Comparison of ENCODE assay signal across 9 cellular contexts in genomic region chr12:47725893-47726292, GRCh38. TPM values are rescaled to one million over a fixed set of nuclear protein-coding genes. Genes with fewer than 3 reads are reported as not detected.
DNase-seq lines count a peak whose midpoint lies in the region; ATAC-seq lines count a peak whose summit lies in the region.
"Had no signal": no experiment of that assay in that cellular context is flagged by ENCODE, and none has a peak within 500 bp of the region (broad histone marks: within the 10 kb centered on the region; RNA-seq: fewer than 3 reads in every experiment).

No MANE protein-coding gene starts in this region.

- H2AK5ac ChIP-seq in mesendoderm (ENCODE audit: low read length) = no peak overlapping the region

- no peak overlapping the region for H2BK5ac ChIP-seq in mesendoderm (ENCODE audit: low read length)

- intact Hi-C loops in Right ventricle myocardium superior (cut with DNase I) = no loop called here

- H3K18ac ChIP-seq in mesendoderm (ENCODE audit: low read length) = no peak overlapping the region

- H3K4me2 ChIP-seq in mesendoderm (ENCODE audit: low read length) = no peak overlapping the region

- no peak overlapping the region for H3K23ac ChIP-seq in mesendoderm (ENCODE audit: low read length)

- no peak overlapping the region for H4K5ac ChIP-seq in mesendoderm (ENCODE audit: low read length)

- no peak overlapping the region for H4K8ac ChIP-seq in mesendoderm (ENCODE audit: low read depth, low read length)

- no peaks in the 10 kb centered on the region for H3K79me1 ChIP-seq in mesendoderm (ENCODE audit: low read length)

- peak; percentile 86 for ATAC-seq in GM18502 (IDR thresholded peaks at IDR 0.05; ENCODE audit: poor library complexity, unreplicated experiment)
- peak; percentile 77 for ATAC-seq in GM21737 (IDR thresholded peaks at IDR 0.05; ENCODE audit: unreplicated experiment)
- ATAC-seq in Right ventricle myocardium superior (ENCODE audit: poor library complexity) = no peak

- H3K27ac ChIP-seq in mesendoderm (ENCODE audit: low read depth, low read length) = no peak overlapping the region

- H2BK120ac ChIP-seq in mesendoderm (ENCODE audit: low read depth, low read length) = no peak overlapping the region

- H3K27me3 ChIP-seq in mesendoderm (ENCODE audit: insufficient read depth, low read length, poor library complexity) = no peaks in the 10 kb centered on the region

- H3K56ac ChIP-seq in mesendoderm (ENCODE audit: low read length) = no peak overlapping the region

- no peaks in the 10 kb centered on the region for H3K36me3 ChIP-seq in mesendoderm (ENCODE audit: control insufficient read depth, insufficient read depth, low read length)

- H3K4me3 ChIP-seq in mesendoderm (ENCODE audit: low read length) = no peak overlapping the region

- H3K4me1 ChIP-seq in mesendoderm (ENCODE audit: control insufficient read depth, low read depth, low read length) = no peaks in the 10 kb centered on the region

- no peak overlapping the region for H2BK15ac ChIP-seq in mesendoderm (replicated peaks; ENCODE audit: low read depth)

- H3K79me2 ChIP-seq in mesendoderm (ENCODE audit: control insufficient read depth, insufficient read depth, low read length) = no peaks in the 10 kb centered on the region

- no peak overlapping the region for H3K4ac ChIP-seq in mesendoderm (ENCODE audit: low read depth, low read length)

- WGBS in mesendoderm (ENCODE audit: extremely low coverage, insufficient coverage, low lambda C conversion rate) = no CpG with 5 or more reads among the region's 5 CpGs

- no peak overlapping the region for H3K9ac ChIP-seq in mesendoderm (ENCODE audit: low read length)

- DNase-seq in LHCN-M2 (ENCODE audit: low read depth) (peak; percentile 84), hepatic stellate cell (ENCODE audit: low spot score) (peak; percentile 84), Right ventricle myocardium superior (no peak), cortex of kidney (lab: John Stamatoyannopoulos, UW) (no peak), mesendoderm (no peak), H4 (ENCODE audit: low spot score) (no peak)

RNA-seq across cellular contexts. Expression of gene ENDOU, which starts 0.6 kb away (rescaled TPM):
- total RNA-seq in LHCN-M2 (2014; rRNA removed) (0.51 and 0.63 TPM in 2 replicates), Right ventricle myocardium superior (0.11 TPM)
- 0.05 TPM for polyA plus RNA-seq in LHCN-M2 (2012)
- 0.04 TPM for polyA plus RNA-seq in mesendoderm (2013, experiment 1 of 2)
- 0.03 TPM for polyA plus RNA-seq in mesendoderm (2013, experiment 2 of 2)
- total RNA-seq in H4 (2014; rRNA removed; shearing (Covaris generic)) = not detected in 2 replicates
- total RNA-seq: kidney epithelial cell had no signal

RNA-seq across cellular contexts. Expression of gene RPAP3, which starts 20.1 kb away (rescaled TPM):
- total RNA-seq in LHCN-M2 (2014; rRNA removed) = 23.8 and 29.3 TPM in 2 replicates
- 10.6 TPM for polyA plus RNA-seq in LHCN-M2 (2012)
- 22.7 TPM for total RNA-seq in Right ventricle myocardium superior
- 56.4 TPM for polyA plus RNA-seq in mesendoderm (2013, experiment 1 of 2)
- 57.0 TPM for polyA plus RNA-seq in mesendoderm (2013, experiment 2 of 2)
- 29.9 and 41.6 TPM in 2 replicates for total RNA-seq in H4 (2014; rRNA removed; shearing (Covaris generic))

RNA-seq across cellular contexts. Expression of gene RAPGEF3, which starts 32.8 kb away (rescaled TPM):
- total RNA-seq in LHCN-M2 (2014; rRNA removed) = 0.96 and 1.8 TPM in 2 replicates
- polyA plus RNA-seq in LHCN-M2 (2012) = 1.3 TPM
- 30.6 TPM for total RNA-seq in Right ventricle myocardium superior
- 7.8 TPM for polyA plus RNA-seq in mesendoderm (2013, experiment 1 of 2)
- polyA plus RNA-seq in mesendoderm (2013, experiment 2 of 2) = 7.4 TPM
- total RNA-seq in H4 (2014; rRNA removed; shearing (Covaris generic)) = 2.0 and 3.0 TPM in 2 replicates

RNA-seq across cellular contexts. Expression of gene SLC48A1, which starts 47.1 kb away (rescaled TPM):
- total RNA-seq in LHCN-M2 (2014; rRNA removed) = 3.3 and 6.1 TPM in 2 replicates
- 8.0 TPM for polyA plus RNA-seq in LHCN-M2 (2012)
- total RNA-seq in Right ventricle myocardium superior = 26.8 TPM
- 9.6 TPM for polyA plus RNA-seq in mesendoderm (2013, experiment 1 of 2)
- polyA plus RNA-seq in mesendoderm (2013, experiment 2 of 2) = 9.2 TPM
- total RNA-seq in H4 (2014; rRNA removed; shearing (Covaris generic)) = 11.9 and 14.0 TPM in 2 replicates

Comparison
In these comparisons a context has a peak if more than half of its experiments do, and no peak if none do; other contexts are left out.
1. DNase-seq: peak in LHCN-M2 (single experiment) and hepatic stellate cell (single experiment); none in Right ventricle myocardium superior (single experiment), cortex of kidney (single experiment), mesendoderm (single experiment) and H4 (single experiment).